8 cellular contexts compared by ENCODE assay signal in genomic region chr12:108857158-108857407, GRCh38. TPM values are rescaled to one million over a fixed set of nuclear protein-coding genes. Genes with fewer than 3 reads are reported as not detected.
DNase-seq lines count a peak whose midpoint lies in the region; ATAC-seq and TF ChIP-seq lines count a peak whose summit lies in the region.

No MANE protein-coding gene starts in this region.

- BruUV-seq in PC-9 (replicated peaks; lab: Mats Ljungman, UMichigan), result no TSS peak

- H3K36me3 ChIP-seq in PC-9 (ENCODE audit: low read depth) (no peaks in the 10 kb centered on the region), ovary (no peaks in the 10 kb centered on the region)

- no peak for TF ChIP-seq POLR2A in ovary (IDR thresholded peaks at IDR 0.05)

- H3K4me1 ChIP-seq in PC-9 (replicated peaks; ENCODE audit: insufficient read depth) (peaks cover 41% of the 10 kb centered on the region), ovary (ENCODE audit: insufficient read depth) (peaks cover 6% of the 10 kb centered on the region)

- no peak for DNase-seq in PC-9
- DNase-seq in ovary, result peak in 2 of 5 donors; percentile 38 to 42
- no peak for DNase-seq in kidney glomerular epithelial cell (lab: John Stamatoyannopoulos, UW)
- no peak for DNase-seq in NCI-H1694 (lab: John Stamatoyannopoulos, UW)

- H3K9me2 ChIP-seq in PC-9 (ENCODE audit: insufficient read depth), result no peaks in the 10 kb centered on the region

- no peaks in the 10 kb centered on the region for H4K20me1 ChIP-seq in PC-9 (ENCODE audit: insufficient read depth)

- peaks cover 41% of the 10 kb centered on the region for H3F3A ChIP-seq in PC-9 (ENCODE audit: insufficient read depth, low read depth)

- TF ChIP-seq EP300 in ovary (IDR thresholded peaks at IDR 0.05), result no peak

- intact Hi-C loops in PC-9 (cut with micrococcal nuclease; ENCODE audit: unreplicated experiment) (loop anchor here (2.0 to 5.0 kb wide), 3 partner anchors 125 to 294 kb away; partner anchors contain the start of genes CORO1C, ISCU and USP30), ovary (cut with DNase I) (loop anchor here in 2 of 4 donors (5.0 to 10.0 kb wide), 4 partner anchors 52 to 238 kb away; partner anchors contain the start of genes ALKBH2 (in 1 of the 2), CORO1C (in 1 of the 2) and UNG (in 1 of the 2))

- no peaks in the 10 kb centered on the region for H3K9me3 ChIP-seq in PC-9 (ENCODE audit: insufficient read depth, low read depth)
- no peaks in the 10 kb centered on the region for H3K9me3 ChIP-seq in ovary

- H3K27ac ChIP-seq in PC-9 (peak overlapping the region; percentile 92), ovary (peak overlapping the region; percentile 67 to 70)

- H2AFZ ChIP-seq in PC-9, result peak overlapping the region; percentile 68; the same call in 1 of the 2 replicates

- peak overlapping the region; percentile 94 for H3K4me2 ChIP-seq in PC-9

- peak; percentile 26 for ATAC-seq in GM21360 (IDR thresholded peaks at IDR 0.05; ENCODE audit: unreplicated experiment)
- ATAC-seq in esophagus mucosa, result peak; percentile 14
- ATAC-seq in GM18502 (IDR thresholded peaks at IDR 0.05; ENCODE audit: poor library complexity, unreplicated experiment), result no peak
- ATAC-seq in HG03378 (IDR thresholded peaks at IDR 0.05; ENCODE audit: unreplicated experiment), result no peak

- H3K27me3 ChIP-seq in PC-9 (ENCODE audit: insufficient read depth, low read depth) (no peaks in the 10 kb centered on the region), ovary (no peaks in the 10 kb centered on the region)

- TF ChIP-seq CTCF in PC-9 (conservative IDR thresholded peaks at IDR 0.05), result no peak
- TF ChIP-seq CTCF in ovary (IDR thresholded peaks at IDR 0.05), result no peak

- POLR2A ChIA-PET in PC-9 (lab: Charles Lee; ENCODE audit: unreplicated experiment), result interaction anchor here (0.6 to 0.8 kb wide), 4 partner anchors 23 to 295 kb away, joined by 3 to 7 read pairs (median 4); partner anchors contain the start of gene ISCU

- H3K79me2 ChIP-seq in PC-9 (ENCODE audit: low read depth), result peaks cover 48% of the 10 kb centered on the region

- 0% methylated on average over 12 to 30 of the region's 30 CpGs for WGBS in ovary, 3 donors

- CTCF ChIA-PET in PC-9 (lab: Charles Lee), result interaction anchor here (0.6 kb wide), 2 partner anchors 18 to 33 kb away, joined by 4 read pairs; no protein-coding TSS in a partner anchor

- H3K4me3 ChIP-seq in PC-9, result peak overlapping the region; percentile 98
- H3K4me3 ChIP-seq in ovary, result peak overlapping the region; percentile 82

RNA-seq across cellular contexts. Expression of gene SSH1, which starts 0.3 kb away (rescaled TPM):
- total RNA-seq in PC-9 (2021) (54.5 and 62.1 TPM in 2 replicates), esophagus mucosa (16.0 TPM), ovary (10 to 100 TPM in 6 of 7 donors, 1 to 10 TPM in 1; 8.0 to 38.3 (median 35.1) TPM)
- polyA plus RNA-seq in ovary, result 10 to 100 TPM in 1 of 2 donors, 1 to 10 TPM in 1; 7.3 to 15.4 TPM

RNA-seq across cellular contexts. Expression of gene DAO, which starts 22.8 kb away (rescaled TPM):
- total RNA-seq in PC-9 (2021) (not detected in 2 replicates), esophagus mucosa (not detected), ovary (not detected)
- not detected for polyA plus RNA-seq in ovary

Comparison
In these comparisons a context has a peak if more than half of its experiments do, and no peak if none do; other contexts are left out.
1. ATAC-seq: peak in GM21360 (single experiment) and esophagus mucosa (single experiment); none in GM18502 (single experiment) and HG03378 (single experiment).